1 cellular context compared by ENCODE assay signal in the genomic region with DNA sequence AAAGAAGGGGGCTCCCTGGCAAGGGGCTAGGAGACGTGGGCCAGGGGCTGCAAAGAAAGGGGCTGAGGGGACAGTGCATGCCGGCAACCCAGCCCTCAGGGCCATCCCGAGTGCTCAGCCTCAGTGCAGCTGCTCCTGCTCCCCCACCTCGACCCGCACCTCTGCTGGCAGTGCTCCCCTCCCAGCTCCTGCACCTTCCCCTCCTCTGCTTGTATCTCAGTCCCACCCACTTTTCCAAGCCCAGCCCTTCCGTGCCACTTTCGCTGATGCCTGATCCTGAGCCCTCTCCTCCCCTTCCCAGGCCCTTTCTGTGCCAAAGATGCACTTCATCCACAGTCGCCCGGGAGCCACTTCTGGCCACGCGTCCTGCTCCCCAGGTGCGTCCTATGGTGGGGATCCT.
TF ChIP-seq lines count a peak whose summit lies in the region.

No MANE protein-coding gene starts in this region.

TF ChIP-seq in GM23338, 12 proteins besides CTCF, POLR2A, EP300 and RAD21 (continued from another document):
- TF ChIP-seq JUNB (IDR thresholded peaks at IDR 0.05; ENCODE audit: unreplicated experiment), result no peak
